9 cellular contexts compared by ENCODE assay signal in genomic region chr4:169791527-169792156, GRCh38. TPM values are rescaled to one million over a fixed set of nuclear protein-coding genes. Genes with fewer than 3 reads are reported as not detected.
DNase-seq lines count a peak whose midpoint lies in the region; ATAC-seq, FAIRE-seq and TF ChIP-seq lines count a peak whose summit lies in the region.
"Had no signal": no experiment of that assay in that cellular context is flagged by ENCODE, and none has a peak within 500 bp of the region (broad histone marks: within the 10 kb centered on the region; RNA-seq: fewer than 3 reads in every experiment).

No MANE protein-coding gene starts in this region.

- no peaks in the 10 kb centered on the region for H3K36me3 ChIP-seq in H1 (ENCODE audit: control insufficient read depth in 2 of 4, insufficient read depth in 4 of 4, low read length in 3 of 4)
- H3K36me3 ChIP-seq: BLaER1 treated with 17β-estradiol and CSF1 and Interleukin-3, amounts not matched to agents 10 nM and 100 nM had no signal

- TF ChIP-seq POLR2A in H1 (IDR thresholded peaks at IDR 0.05; ENCODE audit: control extremely low read depth in 1 of 2, low read depth in 2 of 2, low read length in 2 of 2): no peak

- H4K5ac ChIP-seq in H1 (ENCODE audit: insufficient read length, low read depth, low read length): no peak overlapping the region

- H2AK5ac ChIP-seq in H1 (ENCODE audit: low read depth, low read length): no peak overlapping the region

- POLR2A ChIA-PET in H1 (lab: Charles Lee; ENCODE audit: partially characterized antibody): no interaction called here

- peak overlapping the region; percentile 22; the same call in 1 of the 2 replicates for H4K8ac ChIP-seq in H1 (ENCODE audit: extremely low read depth, insufficient read depth, low read length)

- H3K18ac ChIP-seq in H1 (ENCODE audit: extremely low read depth, low read length): no peak overlapping the region

- TF ChIP-seq EP300 in H1 (IDR thresholded peaks at IDR 0.05; ENCODE audit: borderline replicate concordance in 1 of 2, low read depth in 2 of 2, low read length in 2 of 2): no peak

- peaks cover 0 to 6% (median 0%) of the 10 kb centered on the region in 4 experiments; a peak in 3 of 7 replicates for H3K27me3 ChIP-seq in H1 (replicated peaks in 1 of 4; ENCODE audit: control insufficient read depth in 3 of 4, extremely low read depth in 1 of 4, insufficient read depth in 3 of 4, low read length in 3 of 4)
- H3K27me3 ChIP-seq: BLaER1 treated with 17β-estradiol and CSF1 and Interleukin-3, amounts not matched to agents 10 nM and 100 nM had no signal

- H3K79me2 ChIP-seq in H1 (ENCODE audit: control insufficient read depth in 1 of 2, insufficient read depth in 2 of 2, low read length in 2 of 2): no peaks in the 10 kb centered on the region

- no peak for ATAC-seq in GM18870 (IDR thresholded peaks at IDR 0.05; ENCODE audit: unreplicated experiment)

- DNase-seq in NCI-H2029 (lab: John Stamatoyannopoulos, UW) (peak; percentile 4), NCI-H2029 treated with DMSO at 0.1 percent for 48 hours (lab: John Stamatoyannopoulos, UW) (no peak), NCI-H1417 treated with DMSO at 0.1 percent for 48 hours (lab: John Stamatoyannopoulos, UW) (peak; percentile 39), UCSD-AML1 (lab: John Stamatoyannopoulos, UW; ENCODE audit: unreplicated experiment) (peak; percentile 41), H1 (ENCODE audit: low read depth in 1 of 2, low spot score in 2 of 2) (peak; percentile 17 to 66), lung microvascular endothelial cell (ENCODE audit: low read depth in 2 of 2) (peak; percentile 60 to 86), substantia nigra (lab: John Stamatoyannopoulos, UW) (peak in 43 of 49 donors; percentile 9 to 70 (median 38))

- H3K9ac ChIP-seq in H1 (replicated peaks in 1 of 4; ENCODE audit: extremely low read depth in 1 of 4, low read depth in 3 of 4, low read length in 3 of 4): no peak overlapping the region
- H3K9ac ChIP-seq: BLaER1 treated with 17β-estradiol and CSF1 and Interleukin-3, amounts not matched to agents 10 nM and 100 nM had no signal

- no peak overlapping the region for H3K27ac ChIP-seq in H1 (ENCODE audit: low read depth, low read length)
- H3K27ac ChIP-seq in substantia nigra (ENCODE audit: low read depth, low read length, poor library complexity, severe bottlenecking): peak overlapping the region; percentile 71
- H3K27ac ChIP-seq: BLaER1 treated with 17β-estradiol and CSF1 and Interleukin-3, amounts not matched to agents 10 nM and 100 nM had no signal

- H2BK20ac ChIP-seq in H1 (ENCODE audit: low read length): no peak overlapping the region

- peak overlapping the region; percentile 69; the same call in 1 of the 2 replicates for H2AFZ ChIP-seq in H1 (ENCODE audit: low read length)

- H3K23ac ChIP-seq in H1 (ENCODE audit: insufficient read length): no peak overlapping the region

- H3K4me1 ChIP-seq in H1 (replicated peaks in 1 of 4; ENCODE audit: control insufficient read depth in 3 of 4, insufficient read depth in 4 of 4, low read length in 3 of 4): no peaks in the 10 kb centered on the region; a peak in 1 of 7 replicates
- H3K4me1 ChIP-seq: BLaER1 treated with 17β-estradiol and CSF1 and Interleukin-3, amounts not matched to agents 10 nM and 100 nM had no signal

- no peak overlapping the region for H3K14ac ChIP-seq in H1 (ENCODE audit: insufficient read length)

- peak overlapping the region; percentile 58 to 71 for H3K4me2 ChIP-seq in H1 (ENCODE audit: insufficient read depth in 1 of 2, low read depth in 2 of 2, low read length in 2 of 2)
- H3K4me2 ChIP-seq: BLaER1 treated with 17β-estradiol and CSF1 and Interleukin-3, amounts not matched to agents 10 nM and 100 nM had no signal

- 0 out of 2 replicates have a peak, but pooled peaks cover 1% of the 10 kb centered on the region for H3K23me2 ChIP-seq in H1 (ENCODE audit: low read depth, low read length)

- no peak overlapping the region for H2BK120ac ChIP-seq in H1 (replicated peaks; ENCODE audit: low read depth, low read length)

- 19% methylated on average over 27 of the region's 29 CpGs; no CpG with 5 or more reads in 1 of the 2 experiments for WGBS in H1 (ENCODE audit: extremely low coverage in 1 of 2, insufficient coverage in 1 of 2, insufficient read length in 1 of 2, insufficient replicate concordance in 2 of 2, low coverage in 1 of 2, low lambda C conversion rate in 2 of 2, missing lambda C conversion rate in 1 of 2), 2 experiments

- FAIRE-seq in H1 (lab: Jason Lieb, UNC): no peak

- no peaks in the 10 kb centered on the region for H3K79me1 ChIP-seq in H1 (ENCODE audit: low read depth, low read length)

- H3K4me3 ChIP-seq in H1 (ENCODE audit: extremely low read depth in 1 of 4, insufficient read depth in 2 of 4, low read depth in 3 of 4, low read length in 4 of 4): peak overlapping the region; percentile 25 to 49 (median 29); a peak in 5 of 8 replicates
- H3K4me3 ChIP-seq: BLaER1 treated with 17β-estradiol and CSF1 and Interleukin-3, amounts not matched to agents 10 nM and 100 nM had no signal

- H3K56ac ChIP-seq in H1 (replicated peaks; ENCODE audit: insufficient read length, low read depth, low read length): no peak overlapping the region

- H4K20me1 ChIP-seq in H1 (replicated peaks in 1 of 2; ENCODE audit: control insufficient read depth in 1 of 2, insufficient read depth in 2 of 2, low read length in 2 of 2): no peaks in the 10 kb centered on the region
- H4K20me1 ChIP-seq: BLaER1 treated with 17β-estradiol and CSF1 and Interleukin-3, amounts not matched to agents 10 nM and 100 nM had no signal

- H2BK12ac ChIP-seq in H1 (ENCODE audit: low read depth, low read length): no peak overlapping the region

- H2BK15ac ChIP-seq in H1 (ENCODE audit: low read length): no peak overlapping the region

- no peak overlapping the region for H2BK5ac ChIP-seq in H1 (ENCODE audit: low read depth, low read length)

- TF ChIP-seq CTCF in H1 (IDR thresholded peaks at IDR 0.05; ENCODE audit: control extremely low read depth in 1 of 3, insufficient read depth in 1 of 3, low read depth in 1 of 3, low read length in 3 of 3): peak in 1 of 3 experiments; percentile 13; a peak in 2 of 4 replicates

- H3K9me3 ChIP-seq in H1 (ENCODE audit: insufficient read depth in 2 of 2, low read depth in 1 of 2, low read length in 1 of 2): no peaks in the 10 kb centered on the region

- CTCF ChIA-PET in H1 (lab: Charles Lee; ENCODE audit: partially characterized antibody): interaction anchor here (1.2 to 2.2 kb wide), 7 partner anchors 13 to 301 kb away, joined by 3 to 14 read pairs (median 5); partner anchors contain the start of gene NEK1

- peak; percentile 5 to 29; a peak in 3 of 4 replicates for TF ChIP-seq RAD21 in H1 (IDR thresholded peaks at IDR 0.05 in 1 of 2, conservative IDR thresholded peaks at IDR 0.05 in 1 of 2; ENCODE audit: low read depth in 2 of 2, low read length in 2 of 2)

- H3K4ac ChIP-seq in H1 (replicated peaks; ENCODE audit: insufficient read length, low read depth, low read length): no peak overlapping the region

- no peak overlapping the region for H4K91ac ChIP-seq in H1 (replicated peaks; ENCODE audit: insufficient read length, low read length)

TF ChIP-seq in H1, 55 proteins besides CTCF, POLR2A, EP300 and RAD21 (continues in another document):
- no peak for TF ChIP-seq TBP (IDR thresholded peaks at IDR 0.05; ENCODE audit: low read depth, low read length)
- no peak for TF ChIP-seq NANOG (IDR thresholded peaks at IDR 0.05; ENCODE audit: insufficient read depth, low read depth, low read length, poor library complexity, severe bottlenecking)
- no peak for TF ChIP-seq ZNF274 (IDR thresholded peaks at IDR 0.05; ENCODE audit: borderline replicate concordance, extremely low read depth, low read length)
- TF ChIP-seq ATF3 (IDR thresholded peaks at IDR 0.05; ENCODE audit: insufficient read depth, low read depth, low read length): no peak
- TF ChIP-seq SAP30 (IDR thresholded peaks at IDR 0.05; ENCODE audit: insufficient read depth, insufficient replicate concordance, low read length): no peak
- TF ChIP-seq MAFK (IDR thresholded peaks at IDR 0.05; ENCODE audit: low read depth, low read length): peak; percentile 55; the same call in 1 of the 2 replicates
- TF ChIP-seq YY1 (IDR thresholded peaks at IDR 0.05; ENCODE audit: low read depth, low read length): no peak
- TF ChIP-seq CHD2 (IDR thresholded peaks at IDR 0.05; ENCODE audit: low read length): no peak

RNA-seq across cellular contexts. Expression of gene HPF1, which starts 33.9 kb away (rescaled TPM):
- total RNA-seq in H1 (2021; fragmentation: NEBNext Ultra II Directional; extraction: Animal tissue kit (Norgen Biotek cat#: 25700)): 29.9 and 32.5 TPM in 2 replicates
- polyA plus RNA-seq in H1 (2011; rRNA removed): 9.3 and 14.1 TPM in 2 replicates
- 20.4 TPM for polyA plus RNA-seq in H1 (2011; cell fraction: cytosol; rRNA removed)
- polyA plus RNA-seq in H1 (2011; cell fraction: nucleus; rRNA removed): 1.2 TPM
- polyA plus RNA-seq in H1 (2012, experiment 1 of 2): 22.8 to 51.2 TPM (median 30.3 TPM) in 4 replicates
- polyA plus RNA-seq in H1 (2012, experiment 2 of 2): 4.7 TPM
- polyA plus RNA-seq in H1 (2013, experiment 1 of 2): 51.2 TPM
- 50.8 TPM for polyA plus RNA-seq in H1 (2013, experiment 2 of 2)
- polyA minus RNA-seq in H1 (2011; rRNA and poly(A)+ RNA removed): 5.0 and 5.3 TPM in 2 replicates
- polyA minus RNA-seq in H1 (2011; cell fraction: cytosol; rRNA and poly(A)+ RNA removed): 9.6 TPM
- polyA minus RNA-seq in H1 (2011; cell fraction: nucleus; rRNA and poly(A)+ RNA removed): 9.6 TPM
- 11.7 and 18.7 TPM in 2 replicates for total RNA-seq in lung microvascular endothelial cell
